In genomic region chr2:220619525-220620267, GRCh38 we compare ENCODE assay signal across 19 cellular contexts.
DNase-seq lines count a peak whose midpoint lies in the region; ATAC-seq and TF ChIP-seq lines count a peak whose summit lies in the region.
"Had no signal": no experiment of that assay in that cellular context is flagged by ENCODE, and none has a peak within 500 bp of the region (broad histone marks: within the 10 kb centered on the region; RNA-seq: fewer than 3 reads in every experiment).

No MANE protein-coding gene starts in this region.

- BruUV-seq in mammary epithelial cell (replicated peaks; lab: Mats Ljungman, UMichigan), result no TSS peak

- peak overlapping the region; percentile 9 for H3K4me2 ChIP-seq in mammary epithelial cell (ENCODE audit: insufficient read depth, low read depth, low read length)
- H3K4me2 ChIP-seq in neural progenitor cell, result no peak overlapping the region
- no peak overlapping the region for H3K4me2 ChIP-seq in Karpas-422 (ENCODE audit: low read depth, low read length, poor library complexity, severe bottlenecking)
- H3K4me2 ChIP-seq: KMS-11 had no signal

- H3K36me3 ChIP-seq in mammary epithelial cell (ENCODE audit: insufficient read depth, low read length), result no peaks in the 10 kb centered on the region
- no peaks in the 10 kb centered on the region for H3K36me3 ChIP-seq in neural progenitor cell
- H3K36me3 ChIP-seq in Karpas-422 (ENCODE audit: insufficient read depth, low read length), result no peaks in the 10 kb centered on the region
- H3K36me3 ChIP-seq: tibial artery had no signal

- intact Hi-C loops in mammary epithelial cell (cut with micrococcal nuclease), result no loop called here

- no peaks in the 10 kb centered on the region for H3K9me2 ChIP-seq in Karpas-422 (replicated peaks; ENCODE audit: insufficient read depth, low read length)

- peak overlapping the region; percentile 10 for H3K27ac ChIP-seq in mammary epithelial cell (ENCODE audit: insufficient read depth, low read depth, low read length)
- H3K27ac ChIP-seq in neural progenitor cell, result no peak overlapping the region
- no peak overlapping the region for H3K27ac ChIP-seq in Karpas-422 (ENCODE audit: low read length)
- H3K27ac ChIP-seq: KMS-11, parathyroid adenoma, tibial artery had no signal

- H2AFZ ChIP-seq in mammary epithelial cell (ENCODE audit: low read depth, low read length), result peak overlapping the region; percentile 41
- peak overlapping the region; percentile 3 for H2AFZ ChIP-seq in neural progenitor cell (replicated peaks)
- H2AFZ ChIP-seq in Karpas-422 (ENCODE audit: low read length), result no peak overlapping the region
- H2AFZ ChIP-seq: parathyroid adenoma had no signal

- no peaks in the 10 kb centered on the region for H3K36me3 Mint-ChIP-seq in neural progenitor cell
- H3K36me3 Mint-ChIP-seq in activated T-cell treated with anti-CD3 and anti-CD28 coated beads, Interleukin-2, amount 50 U/mL, for 72 hours (ENCODE audit: insufficient read depth in 2 of 2), result no peaks in the 10 kb centered on the region
- H3K36me3 Mint-ChIP-seq: memory B cell had no signal

- CTCF ChIA-PET in mammary epithelial cell (lab: Charles Lee; ENCODE audit: low non-redundant PET), result no interaction called here

- H3K4me1 ChIP-seq in mammary epithelial cell (ENCODE audit: insufficient read depth, low read length) (peaks cover 7% of the 10 kb centered on the region), neural progenitor cell (no peaks in the 10 kb centered on the region), Karpas-422 (ENCODE audit: low read length) (no peaks in the 10 kb centered on the region)
- H3K4me1 ChIP-seq: parathyroid adenoma, tibial artery had no signal

- H3K27me3 ChIP-seq in mammary epithelial cell (ENCODE audit: insufficient read depth, low read length) (no peaks in the 10 kb centered on the region), neural progenitor cell (no peaks in the 10 kb centered on the region), Karpas-422 (ENCODE audit: low read length) (no peaks in the 10 kb centered on the region)
- H3K27me3 ChIP-seq: tibial artery had no signal

- dilution Hi-C loops in mammary epithelial cell (cut with HindIII; ENCODE audit: low sequenced_read_pairs), result no loop called here

- H3K9me3 Mint-ChIP-seq in neural progenitor cell, result no peaks in the 10 kb centered on the region
- peaks cover 0 to 3% of the 10 kb centered on the region in 2 donors for H3K9me3 Mint-ChIP-seq in activated T-cell treated with anti-CD3 and anti-CD28 coated beads, Interleukin-2, amount 50 U/mL, for 72 hours
- H3K9me3 Mint-ChIP-seq: memory B cell had no signal

- H3K79me2 ChIP-seq in mammary epithelial cell (ENCODE audit: insufficient read depth, low read length), result no peaks in the 10 kb centered on the region
- H3K79me2 ChIP-seq in neural progenitor cell (ENCODE audit: low read depth), result no peaks in the 10 kb centered on the region
- H3K79me2 ChIP-seq in Karpas-422 (ENCODE audit: low read length), result no peaks in the 10 kb centered on the region
- H3K79me2 ChIP-seq: parathyroid adenoma had no signal

- in situ Hi-C loops in mammary epithelial cell (cut with MboI; ENCODE audit: low sequenced_read_pairs in 2 of 2), result no loop called here

- H4K20me1 ChIP-seq in mammary epithelial cell (ENCODE audit: insufficient read depth, low read length) (no peaks in the 10 kb centered on the region), neural progenitor cell (ENCODE audit: low read depth) (no peaks in the 10 kb centered on the region), Karpas-422 (ENCODE audit: insufficient read depth, low read depth, low read length) (no peaks in the 10 kb centered on the region)

- H3K4me3 Mint-ChIP-seq in neural progenitor cell, result no peak overlapping the region
- no peak overlapping the region for H3K4me3 Mint-ChIP-seq in activated T-cell treated with anti-CD3 and anti-CD28 coated beads, Interleukin-2, amount 50 U/mL, for 72 hours
- H3K4me3 Mint-ChIP-seq: activated CD8-positive, alpha-beta T cell treated with anti-CD3 and anti-CD28 coated beads, Interleukin-2, amount 10 ng/mL, durations not matched to agents 7 days and 5 days; memory B cell had no signal

- WGBS in mammary epithelial cell (ENCODE audit: low coverage, missing lambda C conversion rate), result 33% methylated on average over 3 of the region's 3 CpGs

- H3K27me3 Mint-ChIP-seq in neural progenitor cell (ENCODE audit: insufficient read depth, low read depth), result peaks cover 5% of the 10 kb centered on the region
- H3K27me3 Mint-ChIP-seq in activated T-cell treated with anti-CD3 and anti-CD28 coated beads, Interleukin-2, amount 50 U/mL, for 72 hours (ENCODE audit: low read depth), result no peaks in the 10 kb centered on the region

- DNase-seq in NCI-H345 (lab: John Stamatoyannopoulos, UW) (peak; percentile 38), NCI-H345 treated with DMSO at 0.1 percent for 48 hours (lab: John Stamatoyannopoulos, UW; ENCODE audit: unreplicated experiment) (no peak), NCI-H146 (lab: John Stamatoyannopoulos, UW) (peak; percentile 30), mammary epithelial cell (peak; percentile 72), neural progenitor cell (ENCODE audit: low spot score) (no peak), Karpas-422 (no peak)
- DNase-seq in activated T-cell treated with anti-CD3 and anti-CD28 coated beads, Interleukin-2, amount 50 U/mL, for 72 hours, result no peak
- DNase-seq: activated CD8-positive, alpha-beta T cell treated with anti-CD3 and anti-CD28 coated beads, Interleukin-2, amount 10 ng/mL, durations not matched to agents 7 days and 5 days; activated naive CD4-positive, alpha-beta T cell; central memory CD4-positive, alpha-beta T cell; erythroblast; NCI-H446 treated with DMSO at 0.1 percent for 48 hours; Right ventricle myocardium superior; stimulated activated CD4-positive, alpha-beta T cell treated with anti-CD3 and anti-CD28 coated beads, Interleukin-12 subunit alpha, Interleukin-12 subunit beta, amount 100 ng/mL, for 4 hours; tibial artery had no signal

- ATAC-seq in HG03442 (IDR thresholded peaks at IDR 0.05; ENCODE audit: unreplicated experiment), result no peak
- no peak for ATAC-seq in activated T-cell treated with anti-CD3 and anti-CD28 coated beads, Interleukin-2, amount 50 U/mL, for 72 hours (replicated peaks in 1 of 2)
- ATAC-seq: activated CD8-positive, alpha-beta T cell treated with anti-CD3 and anti-CD28 coated beads, Interleukin-2, amount 10 ng/mL, durations not matched to agents 7 days and 5 days had no signal

- H3K9ac ChIP-seq in mammary epithelial cell (ENCODE audit: insufficient read depth, low read length) (no peak overlapping the region), neural progenitor cell (no peak overlapping the region), Karpas-422 (ENCODE audit: low read length) (no peak overlapping the region)
- H3K9ac ChIP-seq: KMS-11, parathyroid adenoma had no signal

- no peaks in the 10 kb centered on the region for H3F3A ChIP-seq in neural progenitor cell (ENCODE audit: low read depth)

- H3K27ac Mint-ChIP-seq in neural progenitor cell, result no peak overlapping the region
- no peak overlapping the region for H3K27ac Mint-ChIP-seq in activated T-cell treated with anti-CD3 and anti-CD28 coated beads, Interleukin-2, amount 50 U/mL, for 72 hours
- H3K27ac Mint-ChIP-seq: activated CD8-positive, alpha-beta T cell treated with anti-CD3 and anti-CD28 coated beads, Interleukin-2, amount 10 ng/mL, durations not matched to agents 7 days and 5 days; memory B cell had no signal

- TF ChIP-seq CTCF in mammary epithelial cell (conservative IDR thresholded peaks at IDR 0.05 in 1 of 2, IDR thresholded peaks at IDR 0.05 in 1 of 2; ENCODE audit: extremely low read depth in 1 of 2, insufficient read depth in 1 of 2, low read depth in 1 of 2, low read length in 2 of 2) (no peak), neural progenitor cell (IDR thresholded peaks at IDR 0.05) (no peak)

- H3K4me3 ChIP-seq in mammary epithelial cell (replicated peaks in 1 of 3; ENCODE audit: insufficient read depth in 1 of 3, low read depth in 2 of 3, low read length in 3 of 3) (no peak overlapping the region), neural progenitor cell (no peak overlapping the region), Karpas-422 (ENCODE audit: low read length) (no peak overlapping the region)
- H3K4me3 ChIP-seq: tibial artery had no signal

- H3K4me1 Mint-ChIP-seq in neural progenitor cell, result no peaks in the 10 kb centered on the region
- no peaks in the 10 kb centered on the region for H3K4me1 Mint-ChIP-seq in activated T-cell treated with anti-CD3 and anti-CD28 coated beads, Interleukin-2, amount 50 U/mL, for 72 hours (ENCODE audit: low read depth)
- H3K4me1 Mint-ChIP-seq: memory B cell had no signal

- no peaks in the 10 kb centered on the region for H3K9me3 ChIP-seq in mammary epithelial cell (replicated peaks; ENCODE audit: insufficient read depth, low read length)
- no peaks in the 10 kb centered on the region for H3K9me3 ChIP-seq in neural progenitor cell (ENCODE audit: low read depth)
- H3K9me3 ChIP-seq in Karpas-422 (ENCODE audit: low read length), result no peaks in the 10 kb centered on the region
- H3K9me3 ChIP-seq: tibial artery had no signal

Comparison
In these comparisons a context has a peak if more than half of its experiments do, and no peak if none do; other contexts are left out.
1. DNase-seq: peak in NCI-H345 (single experiment), NCI-H146 (single experiment) and mammary epithelial cell (single experiment); none in NCI-H345 treated with DMSO at 0.1 percent for 48 hours (single experiment), neural progenitor cell (single experiment), Karpas-422 (single experiment) and activated T-cell treated with anti-CD3 and anti-CD28 coated beads, Interleukin-2, amount 50 U/mL, for 72 hours (0 of 2).